ENCODE assay signal across 23 cellular contexts in the genomic region with DNA sequence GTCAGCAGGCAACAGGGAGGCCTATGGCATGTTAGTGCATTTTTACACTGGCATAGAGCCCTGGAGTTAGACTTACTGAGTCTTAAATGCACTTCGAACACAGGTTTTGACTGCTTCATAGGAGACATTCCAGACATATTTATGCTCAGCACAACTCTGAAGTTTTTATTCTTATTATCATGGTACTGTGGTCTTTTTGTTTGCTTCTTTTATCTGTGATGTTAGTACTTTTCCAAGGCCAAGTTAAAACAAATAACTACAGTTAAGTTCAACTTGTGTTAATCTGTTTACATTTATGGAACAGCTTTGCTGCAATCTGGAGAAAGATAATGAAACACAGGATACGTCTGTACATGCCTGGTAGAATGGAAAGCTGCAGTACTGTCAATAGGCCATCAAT.
DNase-seq lines count a peak whose midpoint lies in the region; ATAC-seq, FAIRE-seq and TF ChIP-seq lines count a peak whose summit lies in the region.
"Had no signal": no experiment of that assay in that cellular context is flagged by ENCODE, and none has a peak within 500 bp of the region (broad histone marks: within the 10 kb centered on the region; RNA-seq: fewer than 3 reads in every experiment).

No MANE protein-coding gene starts in this region.

- H3K14ac ChIP-seq in IMR-90 (replicated peaks; ENCODE audit: low read depth, low read length), result no peak overlapping the region

- TF ChIP-seq CTCF in A549 (IDR thresholded peaks at IDR 0.05) (no peak), IMR-90 (conservative IDR thresholded peaks at IDR 0.05; ENCODE audit: low read depth, low read length) (no peak), cardiac fibroblast (IDR thresholded peaks at IDR 0.05; ENCODE audit: low read depth, low read length) (no peak), foreskin keratinocyte (conservative IDR thresholded peaks at IDR 0.05) (no peak)

- no peak overlapping the region for H3K18ac ChIP-seq in IMR-90 (ENCODE audit: low read depth, low read length)

- intact Hi-C loops in IMR-90 (cut with micrococcal nuclease), result no loop called here

- H3K4me2 ChIP-seq in A549 (peak overlapping the region; percentile 55), IMR-90 (ENCODE audit: low read depth, low read length) (no peak overlapping the region)

- CTCF ChIA-PET in A549 (lab: Yijun Ruan, JAX), result interaction anchor here (1.5 kb wide), 1 partner anchor 292 kb away, joined by 4 read pairs; no protein-coding TSS in a partner anchor
- CTCF ChIA-PET in IMR-90 (lab: Yijun Ruan, JAX), result no interaction called here

- H3K4me3 ChIP-seq in A549, result no peak overlapping the region
- no peak overlapping the region for H3K4me3 ChIP-seq in IMR-90 (ENCODE audit: insufficient read depth, low read depth, low read length)
- H3K4me3 ChIP-seq in cardiac fibroblast (replicated peaks in 1 of 2; ENCODE audit: low read depth in 2 of 2, low read length in 2 of 2), result no peak overlapping the region
- H3K4me3 ChIP-seq: body of pancreas, MG63, SK-N-MC had no signal

- WGBS in A549 (ENCODE audit: missing lambda C conversion rate), result 20% methylated on average over 2 of the region's 2 CpGs
- WGBS in IMR-90 (ENCODE audit: extremely low coverage in 2 of 2, insufficient read length in 1 of 2), 2 experiments, result no CpG with 5 or more reads among the region's 2 CpGs

- TF ChIP-seq EP300 in A549 (IDR thresholded peaks at IDR 0.05), result no peak; a peak in 1 of 5 replicates

- no peaks in the 10 kb centered on the region for H3K27me3 ChIP-seq in IMR-90 (ENCODE audit: control insufficient read depth, insufficient read depth, low read length)
- no peaks in the 10 kb centered on the region for H3K27me3 ChIP-seq in foreskin keratinocyte
- H3K27me3 ChIP-seq: body of pancreas, MG63 had no signal

- no peaks in the 10 kb centered on the region for H3K36me3 ChIP-seq in IMR-90 (ENCODE audit: control insufficient read depth, insufficient read depth, low read length)
- H3K36me3 ChIP-seq: MG63 had no signal

- no peaks in the 10 kb centered on the region for H3K9me1 ChIP-seq in IMR-90 (ENCODE audit: insufficient read depth, low read length)

- no peak overlapping the region for H2BK120ac ChIP-seq in IMR-90 (ENCODE audit: low read depth, low read length)

- FAIRE-seq in A549 (lab: Jason Lieb, UNC), result no peak

- no peak overlapping the region for H4K8ac ChIP-seq in IMR-90 (ENCODE audit: low read depth in 2 of 2, low read length in 2 of 2)

- no peaks in the 10 kb centered on the region for H4K20me1 ChIP-seq in IMR-90 (ENCODE audit: insufficient read depth, low read length)

- H3K4ac ChIP-seq in IMR-90 (ENCODE audit: low read depth, low read length), result no peak overlapping the region

- H4K91ac ChIP-seq in IMR-90 (ENCODE audit: insufficient read depth, low read depth, low read length), result no peak overlapping the region

- H2AK9ac ChIP-seq in IMR-90 (replicated peaks; ENCODE audit: low read depth, low read length, poor library complexity), result no peak overlapping the region

- dilution Hi-C loops in IMR-90 (cut with HindIII; ENCODE audit: low sequenced_read_pairs, unreplicated experiment), result no loop called here

- POLR2A ChIA-PET in A549 (lab: Yijun Ruan, JAX) (no interaction called here), IMR-90 (lab: Charles Lee; ENCODE audit: unreplicated experiment) (no interaction called here)

- H3K23ac ChIP-seq in IMR-90 (ENCODE audit: low read depth, low read length), result no peak overlapping the region

- DNase-seq in A549 (ENCODE audit: low read depth in 1 of 2, low spot score in 1 of 2) (peak in 1 of 2 experiments; percentile 28), IMR-90 (peak; percentile 44), cardiac fibroblast (ENCODE audit: low read depth in 2 of 2) (peak; percentile 50 to 73), foreskin keratinocyte (peak in 1 of 2 donors; percentile 33), AG08395 (ENCODE audit: low spot score) (no peak), SHP77 treated with DMSO at 0.1 percent for 48 hours (lab: John Stamatoyannopoulos, UW) (no peak), NCI-H2029 treated with DMSO at 0.1 percent for 48 hours (lab: John Stamatoyannopoulos, UW) (no peak), C1 segment of cervical spinal cord (lab: John Stamatoyannopoulos, UW) (no peak)
- DNase-seq: activated CD4-positive, alpha-beta T cell treated with anti-CD3 and anti-CD28 coated beads for 4 hours; activated naive CD4-positive, alpha-beta T cell; body of pancreas; Calu3; effector CD4-positive, alpha-beta T cell; glutamatergic neuron; HCEC 1CT; immature natural killer cell; MG63; NCI-H187 treated with DMSO at 0.1 percent for 48 hours; NCI-H526 treated with DMSO at 0.1 percent for 48 hours; PC-3; retina; stimulated activated CD4-positive, alpha-beta T cell treated with anti-CD3 and anti-CD28 coated beads, Interleukin-1b, Interleukin-23, amount 100 ng/mL, for 48 hours had no signal

- no peak for TF ChIP-seq POLR2A in A549 (IDR thresholded peaks at IDR 0.05; ENCODE audit: low read length)
- no peak for TF ChIP-seq POLR2A in IMR-90 (IDR thresholded peaks at IDR 0.05; ENCODE audit: low read depth, low read length)

- H3K79me1 ChIP-seq in IMR-90 (ENCODE audit: low read depth in 1 of 2, low read length in 2 of 2), result no peaks in the 10 kb centered on the region; a peak in 1 of 4 replicates

- no peak overlapping the region for H2BK20ac ChIP-seq in IMR-90 (ENCODE audit: low read depth, low read length)

- H3K9me3 ChIP-seq in A549, result no peaks in the 10 kb centered on the region
- no peaks in the 10 kb centered on the region for H3K9me3 ChIP-seq in IMR-90 (ENCODE audit: control insufficient read depth, insufficient read depth, low read length)
- H3K9me3 ChIP-seq: body of pancreas, MG63 had no signal

- H4K5ac ChIP-seq in IMR-90 (ENCODE audit: low read depth, low read length), result no peak overlapping the region

- TF ChIP-seq RAD21 in A549 (conservative IDR thresholded peaks at IDR 0.05 in 1 of 2, IDR thresholded peaks at IDR 0.05 in 1 of 2) (no peak), IMR-90 (IDR thresholded peaks at IDR 0.05; ENCODE audit: low read length) (no peak)

- H3K27ac ChIP-seq in A549 (peak overlapping the region; percentile 66 to 68), IMR-90 (ENCODE audit: insufficient read depth, low read length) (peak overlapping the region; percentile 44; the same call in 1 of the 2 replicates), foreskin keratinocyte (peak overlapping the region; percentile 47)
- H3K27ac ChIP-seq: body of pancreas, SK-N-MC had no signal

- ATAC-seq in A549, result peak in 1 of 2 experiments; percentile 51; a peak in 2 of 6 replicates
- ATAC-seq in IMR-90 (ENCODE audit: low read depth), result peak; percentile 82
- ATAC-seq in foreskin keratinocyte, result no peak
- ATAC-seq: body of pancreas, PC-3 had no signal

- H3K56ac ChIP-seq in IMR-90 (ENCODE audit: extremely low read depth, insufficient read depth, low read length), result no peak overlapping the region

- no peak overlapping the region for H3K9ac ChIP-seq in IMR-90 (ENCODE audit: low read depth, low read length)

- peaks cover 29% of the 10 kb centered on the region; the same call in 2 of the 3 replicates for H3K4me1 ChIP-seq in A549
- H3K4me1 ChIP-seq in IMR-90 (ENCODE audit: control insufficient read depth, insufficient read depth, low read length), result no peaks in the 10 kb centered on the region
- peaks cover 14% of the 10 kb centered on the region for H3K4me1 ChIP-seq in foreskin keratinocyte
- H3K4me1 ChIP-seq: body of pancreas had no signal

- no TSS peak for BruUV-seq in IMR-90 (replicated peaks; lab: Mats Ljungman, UMichigan)

- H2AFZ ChIP-seq in IMR-90 (replicated peaks; ENCODE audit: low read length, poor library complexity), result no peak overlapping the region

- H2BK15ac ChIP-seq in IMR-90 (ENCODE audit: low read depth, low read length), result no peak overlapping the region

- H2AK5ac ChIP-seq in IMR-90 (ENCODE audit: low read depth, low read length), result no peak overlapping the region

- H2BK5ac ChIP-seq in IMR-90 (ENCODE audit: low read depth, low read length, poor library complexity, severe bottlenecking), result peak overlapping the region; percentile 42

- in situ Hi-C loops in IMR-90 (cut with MboI; ENCODE audit: low sequenced_read_pairs), result no loop called here

TF ChIP-seq in A549, 52 proteins besides CTCF, POLR2A, EP300 and RAD21:
- TF ChIP-seq KDM1A (IDR thresholded peaks at IDR 0.05; ENCODE audit: low read depth) (no peak), RFX5 (IDR thresholded peaks at IDR 0.05) (no peak), CBX8 (IDR thresholded peaks at IDR 0.05) (no peak), GATA3 (IDR thresholded peaks at IDR 0.05; ENCODE audit: borderline replicate concordance) (peak; percentile 46; the same call in 1 of the 2 replicates), RARB (CRISPR knock-in tag; IDR thresholded peaks at IDR 0.05) (no peak), NPAS2 (CRISPR knock-in tag; IDR thresholded peaks at IDR 0.05; ENCODE audit: borderline replicate concordance) (no peak), MAFK (IDR thresholded peaks at IDR 0.05; ENCODE audit: partially characterized antibody) (no peak)

TF ChIP-seq in IMR-90, 13 proteins besides CTCF, POLR2A, EP300 and RAD21:
- TF ChIP-seq NFE2L2 (IDR thresholded peaks at IDR 0.05; ENCODE audit: low read depth, low read length) (no peak), BHLHE40 (IDR thresholded peaks at IDR 0.05; ENCODE audit: low read depth, low read length) (no peak), RFX5 (IDR thresholded peaks at IDR 0.05; ENCODE audit: low read depth, low read length) (no peak), FOS (IDR thresholded peaks at IDR 0.05; ENCODE audit: low read depth, low read length) (no peak), RCOR1 (IDR thresholded peaks at IDR 0.05; ENCODE audit: insufficient replicate concordance, low read length) (no peak), MXI1 (IDR thresholded peaks at IDR 0.05; ENCODE audit: borderline replicate concordance, low read depth, low read length) (no peak), MAFK (IDR thresholded peaks at IDR 0.05; ENCODE audit: low read depth, low read length) (no peak), CHD1 (IDR thresholded peaks at IDR 0.05; ENCODE audit: low read depth, low read length) (no peak)
- TF ChIP-seq, protein P1, sequence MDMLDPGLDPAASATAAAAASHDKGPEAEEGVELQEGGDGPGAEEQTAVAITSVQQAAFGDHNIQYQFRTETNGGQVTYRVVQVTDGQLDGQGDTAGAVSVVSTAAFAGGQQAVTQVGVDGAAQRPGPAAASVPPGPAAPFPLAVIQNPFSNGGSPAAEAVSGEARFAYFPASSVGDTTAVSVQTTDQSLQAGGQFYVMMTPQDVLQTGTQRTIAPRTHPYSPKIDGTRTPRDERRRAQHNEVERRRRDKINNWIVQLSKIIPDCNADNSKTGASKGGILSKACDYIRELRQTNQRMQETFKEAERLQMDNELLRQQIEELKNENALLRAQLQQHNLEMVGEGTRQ (IDR thresholded peaks at IDR 0.05; ENCODE audit: low read depth, low read length), result no peak

Comparison
In these comparisons a context has a peak if more than half of its experiments do, and no peak if none do; other contexts are left out.
1. DNase-seq: peak in IMR-90 (single experiment) and cardiac fibroblast (2 of 2); none in AG08395 (single experiment), SHP77 treated with DMSO at 0.1 percent for 48 hours (single experiment), NCI-H2029 treated with DMSO at 0.1 percent for 48 hours (single experiment) and C1 segment of cervical spinal cord (0 of 14).
2. Peak in every context shown above with its lines, with median percentiles within 50 percentile points of each other: H3K27ac ChIP-seq.